In the genomic region with DNA sequence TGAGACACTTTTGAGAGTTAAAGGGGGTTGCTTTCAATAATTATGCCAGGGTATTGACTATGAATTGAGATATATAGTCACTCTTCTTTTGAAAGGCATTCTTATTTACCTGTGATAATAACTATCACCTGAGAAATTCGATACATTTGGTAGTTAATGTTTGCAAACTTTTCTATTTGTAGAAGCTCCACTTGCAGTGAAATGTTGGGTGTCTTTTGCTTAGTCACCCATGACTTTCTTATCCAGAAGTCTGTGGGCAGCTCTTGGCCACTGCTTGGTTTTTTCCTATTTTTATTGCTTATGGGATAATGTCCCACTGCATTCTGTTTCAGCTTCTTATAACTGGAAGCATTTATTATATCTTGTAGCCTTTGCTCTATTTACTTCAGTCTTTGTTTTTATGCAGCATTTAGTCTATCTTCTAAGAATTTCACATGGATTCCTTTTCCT, we compare ENCODE assay signal across 16 cellular contexts. TPM values are rescaled to one million over a fixed set of nuclear protein-coding genes. Genes with fewer than 3 reads are reported as not detected.
DNase-seq lines count a peak whose midpoint lies in the region; TF ChIP-seq lines count a peak whose summit lies in the region.
"Had no signal": no experiment of that assay in that cellular context is flagged by ENCODE, and none has a peak within 500 bp of the region (broad histone marks: within the 10 kb centered on the region; RNA-seq: fewer than 3 reads in every experiment).

No MANE protein-coding gene starts in this region.

- DNase-seq in AG09309 (ENCODE audit: low read depth) (peak; percentile 44), astrocyte of the spinal cord (ENCODE audit: low read depth, low spot score) (peak; percentile 64), myocyte (ENCODE audit: low read depth) (peak; percentile 23), MCF 10A (ENCODE audit: unreplicated experiment) (no peak), NCI-H748 (lab: John Stamatoyannopoulos, UW; ENCODE audit: unreplicated experiment) (no peak), amniotic stem cell (lab: John Stamatoyannopoulos, UW) (no peak)
- no peak for DNase-seq in activated CD4-positive, alpha-beta T cell treated with anti-CD3 and anti-CD28 coated beads, Interleukin-2, amount 10 ng/mL, durations not matched to agents 24 days and 14 days
- DNase-seq: activated B cell treated with CpG ODN at 0.5 μM for 24 hours; activated T-cell treated with anti-CD3 and anti-CD28 coated beads, Interleukin-2, amount 50 U/mL, for 4 hours; islet precursor cell; MV-4-11; NCI-H2227 treated with DMSO at 0.1 percent for 48 hours; SHP77 treated with DMSO at 0.1 percent for 48 hours; stimulated activated CD4-positive, alpha-beta T cell treated with anti-CD3 and anti-CD28 coated beads, Interleukin-12 subunit alpha, Interleukin-12 subunit beta, amount 100 ng/mL, for 4 hours had no signal

- CTCF ChIA-PET in HEK293 (lab: Yijun Ruan, JAX) = no interaction called here
- CTCF ChIA-PET in MCF 10A (lab: Yijun Ruan, JAX) = interaction anchor here (0.5 to 1.5 kb wide), 2 partner anchors 10 to 19 kb away, joined by 3 to 7 read pairs; no protein-coding TSS in a partner anchor

- peaks cover 23% of the 10 kb centered on the region for H3K4me1 Mint-ChIP-seq in activated CD4-positive, alpha-beta T cell treated with anti-CD3 and anti-CD28 coated beads, Interleukin-2, amount 10 ng/mL, durations not matched to agents 24 days and 14 days
- H3K4me1 Mint-ChIP-seq in MCF 10A (ENCODE audit: insufficient read depth, unreplicated experiment) = peaks cover 31% of the 10 kb centered on the region

- no peak overlapping the region for H3K27ac ChIP-seq in HEK293 (ENCODE audit: extremely low read depth, low read depth, low read length)
- H3K27ac ChIP-seq: breast epithelium had no signal

- no TSS peak for BruUV-seq in MCF 10A (replicated peaks; lab: Mats Ljungman, UMichigan)

- POLR2A ChIA-PET in HEK293 (lab: Yijun Ruan, JAX) = no interaction called here
- POLR2A ChIA-PET in MCF 10A (lab: Yijun Ruan, JAX) = interaction anchor here (5.9 kb wide), 1 partner anchor 9 kb away, joined by 43 read pairs; no protein-coding TSS in a partner anchor

- intact Hi-C loops in activated CD4-positive, alpha-beta T cell treated with anti-CD3 and anti-CD28 coated beads, Interleukin-2, amount 10 ng/mL, durations not matched to agents 24 days and 14 days (cut with micrococcal nuclease) = no loop called here
- intact Hi-C loops in MCF 10A (cut with micrococcal nuclease) = no loop called here

- no peak overlapping the region for H3K27ac Mint-ChIP-seq in activated CD4-positive, alpha-beta T cell treated with anti-CD3 and anti-CD28 coated beads, Interleukin-2, amount 10 ng/mL, durations not matched to agents 24 days and 14 days
- no peak overlapping the region for H3K27ac Mint-ChIP-seq in MCF 10A (ENCODE audit: low read depth, unreplicated experiment)
- H3K27ac Mint-ChIP-seq: activated B cell treated with CpG ODN at 0.5 μM for 24 hours had no signal

- TF ChIP-seq CTCF in AG09309 (IDR thresholded peaks at IDR 0.05; ENCODE audit: control insufficient read depth, insufficient read depth, low read depth, low read length, missing control alignments) (no peak), HEK293 (tag by site-specific recombination; IDR thresholded peaks at IDR 0.05) (no peak), astrocyte of the spinal cord (IDR thresholded peaks at IDR 0.05; ENCODE audit: low read depth, low read length) (no peak), MCF 10A (IDR thresholded peaks at IDR 0.05; ENCODE audit: unreplicated experiment) (no peak)

- in situ Hi-C loops in astrocyte of the spinal cord (cut with HindIII; ENCODE audit: low sequenced_read_pairs) = no loop called here

- peaks cover 3% of the 10 kb centered on the region for H3K27me3 Mint-ChIP-seq in activated CD4-positive, alpha-beta T cell treated with anti-CD3 and anti-CD28 coated beads, Interleukin-2, amount 10 ng/mL, durations not matched to agents 24 days and 14 days
- no peaks in the 10 kb centered on the region for H3K27me3 Mint-ChIP-seq in MCF 10A (ENCODE audit: insufficient read depth, unreplicated experiment)
- H3K27me3 Mint-ChIP-seq: activated B cell treated with CpG ODN at 0.5 μM for 24 hours had no signal

- no peak overlapping the region for H3K4me3 Mint-ChIP-seq in activated CD4-positive, alpha-beta T cell treated with anti-CD3 and anti-CD28 coated beads, Interleukin-2, amount 10 ng/mL, durations not matched to agents 24 days and 14 days
- no peak overlapping the region for H3K4me3 Mint-ChIP-seq in MCF 10A (ENCODE audit: unreplicated experiment)
- H3K4me3 Mint-ChIP-seq: activated B cell treated with CpG ODN at 0.5 μM for 24 hours; activated T-cell treated with anti-CD3 and anti-CD28 coated beads, Interleukin-2, amount 50 U/mL, for 4 hours had no signal

- H3K9me3 ChIP-seq in HEK293 (ENCODE audit: control insufficient read depth, insufficient read depth, low read depth, low read length) = no peaks in the 10 kb centered on the region
- H3K9me3 ChIP-seq: breast epithelium had no signal

- no peaks in the 10 kb centered on the region for H3K36me3 ChIP-seq in HEK293 (ENCODE audit: control insufficient read depth in 2 of 2, insufficient read depth in 1 of 2, low read length in 2 of 2)
- H3K36me3 ChIP-seq: breast epithelium had no signal

- peaks cover 7% of the 10 kb centered on the region for H3K36me3 Mint-ChIP-seq in activated CD4-positive, alpha-beta T cell treated with anti-CD3 and anti-CD28 coated beads, Interleukin-2, amount 10 ng/mL, durations not matched to agents 24 days and 14 days (ENCODE audit: low read depth)
- H3K36me3 Mint-ChIP-seq in MCF 10A (ENCODE audit: insufficient read depth, unreplicated experiment) = no peaks in the 10 kb centered on the region

- no peaks in the 10 kb centered on the region for H3K4me1 ChIP-seq in HEK293 (ENCODE audit: control insufficient read depth, insufficient read depth, low read length)
- H3K4me1 ChIP-seq: breast epithelium had no signal

- peak overlapping the region; percentile 8 for H3K4me3 ChIP-seq in AG09309 (ENCODE audit: control insufficient read depth, low read depth, low read length)
- no peak overlapping the region for H3K4me3 ChIP-seq in HEK293 (ENCODE audit: low read depth, low read length)
- no peak overlapping the region for H3K4me3 ChIP-seq in astrocyte of the spinal cord (ENCODE audit: low read depth, low read length)
- H3K4me3 ChIP-seq: breast epithelium had no signal

- no peaks in the 10 kb centered on the region for H3K9me3 Mint-ChIP-seq in activated CD4-positive, alpha-beta T cell treated with anti-CD3 and anti-CD28 coated beads, Interleukin-2, amount 10 ng/mL, durations not matched to agents 24 days and 14 days
- no peaks in the 10 kb centered on the region for H3K9me3 Mint-ChIP-seq in MCF 10A (ENCODE audit: unreplicated experiment)
- H3K9me3 Mint-ChIP-seq: activated B cell treated with CpG ODN at 0.5 μM for 24 hours; activated T-cell treated with anti-CD3 and anti-CD28 coated beads, Interleukin-2, amount 50 U/mL, for 4 hours had no signal

TF ChIP-seq in HEK293, 187 proteins besides CTCF, POLR2A, EP300 and RAD21:
- TF ChIP-seq, protein P1, sequence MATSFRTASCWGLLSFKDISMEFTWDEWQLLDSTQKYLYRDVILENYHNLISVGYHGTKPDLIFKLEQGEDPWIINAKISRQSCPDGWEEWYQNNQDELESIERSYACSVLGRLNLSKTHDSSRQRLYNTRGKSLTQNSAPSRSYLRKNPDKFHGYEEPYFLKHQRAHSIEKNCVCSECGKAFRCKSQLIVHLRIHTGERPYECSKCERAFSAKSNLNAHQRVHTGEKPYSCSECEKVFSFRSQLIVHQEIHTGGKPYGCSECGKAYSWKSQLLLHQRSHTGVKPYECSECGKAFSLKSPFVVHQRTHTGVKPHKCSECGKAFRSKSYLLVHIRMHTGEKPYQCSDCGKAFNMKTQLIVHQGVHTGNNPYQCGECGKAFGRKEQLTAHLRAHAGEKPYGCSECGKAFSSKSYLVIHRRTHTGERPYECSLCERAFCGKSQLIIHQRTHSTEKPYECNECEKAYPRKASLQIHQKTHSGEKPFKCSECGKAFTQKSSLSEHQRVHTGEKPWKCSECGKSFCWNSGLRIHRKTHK (tag by site-specific recombination; IDR thresholded peaks at IDR 0.05) = no peak
- peak; percentile 42 for TF ChIP-seq PRDM1 (tag by site-specific recombination; IDR thresholded peaks at IDR 0.05)

RNA-seq across cellular contexts. Expression of a gene that starts 3.9 kb away (rescaled TPM):
- 8.0 and 10.9 TPM in 2 replicates for total RNA-seq in myocyte
- polyA plus RNA-seq in myocyte (2012) = 5.1 TPM
- total RNA-seq in activated CD4-positive, alpha-beta T cell treated with anti-CD3 and anti-CD28 coated beads, Interleukin-2, amount 10 ng/mL, durations not matched to agents 24 days and 14 days = 12.1 and 13.3 TPM in 2 replicates
- total RNA-seq in MCF 10A (2022) = 6.6 and 8.9 TPM in 2 replicates

Comparison
In these comparisons a context has a peak if more than half of its experiments do, and no peak if none do; other contexts are left out.
1. DNase-seq: peak in AG09309 (single experiment), astrocyte of the spinal cord (single experiment) and myocyte (single experiment); none in activated CD4-positive, alpha-beta T cell treated with anti-CD3 and anti-CD28 coated beads, Interleukin-2, amount 10 ng/mL, durations not matched to agents 24 days and 14 days (single experiment), MCF 10A (single experiment), NCI-H748 (single experiment) and amniotic stem cell (single experiment).